13 cellular contexts compared by ENCODE assay signal in genomic region chr18:53416985-53417384, GRCh38.
"Had no signal": no experiment of that assay in that cellular context is flagged by ENCODE, and none has a peak within 500 bp of the region (broad histone marks: within the 10 kb centered on the region; RNA-seq: fewer than 3 reads in every experiment).

No MANE protein-coding gene starts in this region.

- DNase-seq: activated CD4-positive, alpha-beta T cell treated with anti-CD3 and anti-CD28 coated beads for 36 hours; activated CD8-positive, alpha-beta memory T cell treated with anti-CD3 and anti-CD28 coated beads, Interleukin-2, amount 50 U/mL, for 48 hours; activated CD8-positive, alpha-beta T cell treated with anti-CD3 and anti-CD28 coated beads for 36 hours; activated naive CD4-positive, alpha-beta T cell treated with anti-CD3 and anti-CD28 coated beads for 36 hours; body of pancreas; effector memory CD8-positive, alpha-beta T cell; glutamatergic neuron; left ventricle myocardium superior; pancreas; stimulated activated CD4-positive, alpha-beta T cell treated with anti-CD3 and anti-CD28 coated beads, Interleukin-12 subunit alpha, Interleukin-12 subunit beta, amount 100 ng/mL, for 4 hours; stimulated activated naive CD4-positive, alpha-beta T cell treated with Interleukin-2 at 50 U/mL for 16 hours; T-helper 9 cell had no signal

- H3K9me3 ChIP-seq: body of pancreas, pancreas had no signal

- H3K36me3 ChIP-seq: pancreas had no signal

- H3K4me3 ChIP-seq: body of pancreas, pancreas had no signal

- H3K27ac ChIP-seq: body of pancreas, pancreas, VCaP had no signal

- H3K27me3 ChIP-seq: body of pancreas, pancreas had no signal

- H3K4me1 ChIP-seq: body of pancreas, pancreas had no signal
